ENCODE assay signal across 11 cellular contexts in genomic region chr18:32712860-32713259, GRCh38. TPM values are rescaled to one million over a fixed set of nuclear protein-coding genes. Genes with fewer than 3 reads are reported as not detected.
"Had no signal": no experiment of that assay in that cellular context is flagged by ENCODE, and none has a peak within 500 bp of the region (broad histone marks: within the 10 kb centered on the region; RNA-seq: fewer than 3 reads in every experiment).

No MANE protein-coding gene starts in this region.

- H3K4me3 ChIP-seq: GM23248, HAP-1 had no signal

- H3K9ac ChIP-seq: GM23248, KMS-11 had no signal

- H3K4me3 Mint-ChIP-seq: HFFc6 had no signal

- DNase-seq: GM23248, GOT3, H7, HFFc6, IMR-90, KBM-7 had no signal

- H2AFZ ChIP-seq: GM23248 had no signal

- ATAC-seq: HCT116 had no signal

- H3K4me1 ChIP-seq: HAP-1 had no signal

- H3K36me3 ChIP-seq: HAP-1 had no signal

- H3K4me2 ChIP-seq: KMS-11 had no signal

- H3K9me3 ChIP-seq: HAP-1 had no signal

- H3K27ac ChIP-seq: GM23248, HL-60, KMS-11 had no signal

- H3K27ac Mint-ChIP-seq: HFFc6 had no signal

RNA-seq across cellular contexts. Expression of gene KLHL14, which starts 60.0 kb away (rescaled TPM):
- total RNA-seq: GM23248, HFFc6, HT1080, IMR-90 had no signal
- polyA plus RNA-seq: GM23248, IMR-90 had no signal
